Comparison of ENCODE assay signal across 1 cellular context in genomic region chr3:171901615-171902312, GRCh38.
TF ChIP-seq lines count a peak whose summit lies in the region.

No MANE protein-coding gene starts in this region.

TF ChIP-seq in HepG2, 621 proteins besides CTCF, POLR2A, EP300 and RAD21 (continued from another document):
- TF ChIP-seq, protein P1, sequence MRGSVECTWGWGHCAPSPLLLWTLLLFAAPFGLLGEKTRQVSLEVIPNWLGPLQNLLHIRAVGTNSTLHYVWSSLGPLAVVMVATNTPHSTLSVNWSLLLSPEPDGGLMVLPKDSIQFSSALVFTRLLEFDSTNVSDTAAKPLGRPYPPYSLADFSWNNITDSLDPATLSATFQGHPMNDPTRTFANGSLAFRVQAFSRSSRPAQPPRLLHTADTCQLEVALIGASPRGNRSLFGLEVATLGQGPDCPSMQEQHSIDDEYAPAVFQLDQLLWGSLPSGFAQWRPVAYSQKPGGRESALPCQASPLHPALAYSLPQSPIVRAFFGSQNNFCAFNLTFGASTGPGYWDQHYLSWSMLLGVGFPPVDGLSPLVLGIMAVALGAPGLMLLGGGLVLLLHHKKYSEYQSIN (CRISPR knock-in tag; IDR thresholded peaks at IDR 0.05; ENCODE audit: borderline replicate concordance), result no peak
- 0 out of 2 replicates have a peak, but pooled peaks have one; percentile 37 for TF ChIP-seq FOXC1 (CRISPR knock-in tag; IDR thresholded peaks at IDR 0.05; ENCODE audit: borderline replicate concordance)
- no peak for TF ChIP-seq ZBTB38 (CRISPR knock-in tag; IDR thresholded peaks at IDR 0.05)
- TF ChIP-seq, protein P2, sequence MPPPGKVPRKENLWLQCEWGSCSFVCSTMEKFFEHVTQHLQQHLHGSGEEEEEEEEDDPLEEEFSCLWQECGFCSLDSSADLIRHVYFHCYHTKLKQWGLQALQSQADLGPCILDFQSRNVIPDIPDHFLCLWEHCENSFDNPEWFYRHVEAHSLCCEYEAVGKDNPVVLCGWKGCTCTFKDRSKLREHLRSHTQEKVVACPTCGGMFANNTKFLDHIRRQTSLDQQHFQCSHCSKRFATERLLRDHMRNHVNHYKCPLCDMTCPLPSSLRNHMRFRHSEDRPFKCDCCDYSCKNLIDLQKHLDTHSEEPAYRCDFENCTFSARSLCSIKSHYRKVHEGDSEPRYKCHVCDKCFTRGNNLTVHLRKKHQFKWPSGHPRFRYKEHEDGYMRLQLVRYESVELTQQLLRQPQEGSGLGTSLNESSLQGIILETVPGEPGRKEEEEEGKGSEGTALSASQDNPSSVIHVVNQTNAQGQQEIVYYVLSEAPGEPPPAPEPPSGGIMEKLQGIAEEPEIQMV (CRISPR knock-in tag; IDR thresholded peaks at IDR 0.05; ENCODE audit: low read depth), result no peak
- TF ChIP-seq ZNF644 (CRISPR knock-in tag; IDR thresholded peaks at IDR 0.05; ENCODE audit: low read depth), result no peak
- no peak for TF ChIP-seq ZNF382 (CRISPR knock-in tag; IDR thresholded peaks at IDR 0.05; ENCODE audit: borderline replicate concordance)
- 0 out of 2 replicates have a peak, but pooled peaks have one; percentile 28 for TF ChIP-seq SAP130 (CRISPR knock-in tag; IDR thresholded peaks at IDR 0.05; ENCODE audit: low read depth)
- TF ChIP-seq ZNF572 (CRISPR knock-in tag; IDR thresholded peaks at IDR 0.05), result no peak
- TF ChIP-seq ZNF720 (CRISPR knock-in tag; IDR thresholded peaks at IDR 0.05), result no peak
- 0 out of 4 replicates have a peak, but pooled peaks of 1 of the 2 experiments have one; percentile 37 for TF ChIP-seq KLF16 (CRISPR knock-in tag; IDR thresholded peaks at IDR 0.05)
- TF ChIP-seq FOXO1 (CRISPR knock-in tag; IDR thresholded peaks at IDR 0.05), result no peak; the same call in 1 of the 2 replicates
- no peak for TF ChIP-seq ZNF792 (CRISPR knock-in tag; IDR thresholded peaks at IDR 0.05)
- TF ChIP-seq ZC3H13 (CRISPR knock-in tag; IDR thresholded peaks at IDR 0.05), result no peak
- TF ChIP-seq FOXA3 (CRISPR knock-in tag; IDR thresholded peaks at IDR 0.05), result peak; percentile 88
- TF ChIP-seq TARDBP (CRISPR knock-in tag; IDR thresholded peaks at IDR 0.05), result no peak
- TF ChIP-seq ZNF547 (CRISPR knock-in tag; IDR thresholded peaks at IDR 0.05), result no peak
- TF ChIP-seq, protein P3, sequence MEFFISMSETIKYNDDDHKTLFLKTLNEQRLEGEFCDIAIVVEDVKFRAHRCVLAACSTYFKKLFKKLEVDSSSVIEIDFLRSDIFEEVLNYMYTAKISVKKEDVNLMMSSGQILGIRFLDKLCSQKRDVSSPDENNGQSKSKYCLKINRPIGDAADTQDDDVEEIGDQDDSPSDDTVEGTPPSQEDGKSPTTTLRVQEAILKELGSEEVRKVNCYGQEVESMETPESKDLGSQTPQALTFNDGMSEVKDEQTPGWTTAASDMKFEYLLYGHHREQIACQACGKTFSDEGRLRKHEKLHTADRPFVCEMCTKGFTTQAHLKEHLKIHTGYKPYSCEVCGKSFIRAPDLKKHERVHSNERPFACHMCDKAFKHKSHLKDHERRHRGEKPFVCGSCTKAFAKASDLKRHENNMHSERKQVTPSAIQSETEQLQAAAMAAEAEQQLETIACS (CRISPR knock-in tag; IDR thresholded peaks at IDR 0.05), result no peak
- no peak for TF ChIP-seq NRL (CRISPR knock-in tag; IDR thresholded peaks at IDR 0.05; ENCODE audit: borderline replicate concordance)
- peak; percentile 84; the same call in 1 of the 2 replicates for TF ChIP-seq HMG20A (CRISPR knock-in tag; IDR thresholded peaks at IDR 0.05; ENCODE audit: borderline replicate concordance)
- TF ChIP-seq ERF (CRISPR knock-in tag; IDR thresholded peaks at IDR 0.05), result peak; percentile 25; the same call in 1 of the 2 replicates
- TF ChIP-seq, protein P4, sequence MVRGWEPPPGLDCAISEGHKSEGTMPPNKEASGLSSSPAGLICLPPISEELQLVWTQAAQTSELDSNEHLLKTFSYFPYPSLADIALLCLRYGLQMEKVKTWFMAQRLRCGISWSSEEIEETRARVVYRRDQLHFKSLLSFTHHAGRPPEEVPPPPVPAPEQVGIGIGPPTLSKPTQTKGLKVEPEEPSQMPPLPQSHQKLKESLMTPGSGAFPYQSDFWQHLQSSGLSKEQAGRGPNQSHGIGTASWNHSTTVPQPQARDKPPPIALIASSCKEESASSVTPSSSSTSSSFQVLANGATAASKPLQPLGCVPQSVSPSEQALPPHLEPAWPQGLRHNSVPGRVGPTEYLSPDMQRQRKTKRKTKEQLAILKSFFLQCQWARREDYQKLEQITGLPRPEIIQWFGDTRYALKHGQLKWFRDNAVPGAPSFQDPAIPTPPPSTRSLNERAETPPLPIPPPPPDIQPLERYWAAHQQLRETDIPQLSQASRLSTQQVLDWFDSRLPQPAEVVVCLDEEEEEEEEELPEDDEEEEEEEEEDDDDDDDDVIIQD (CRISPR knock-in tag; IDR thresholded peaks at IDR 0.05; ENCODE audit: low read depth), result peak; percentile 76
- no peak for TF ChIP-seq ZNF530 (CRISPR knock-in tag; IDR thresholded peaks at IDR 0.05; ENCODE audit: low read depth)
- no peak for TF ChIP-seq ZSCAN25 (CRISPR knock-in tag; IDR thresholded peaks at IDR 0.05)
- 0 out of 2 replicates have a peak, but pooled peaks have one; percentile 68 for TF ChIP-seq ZMYM2 (CRISPR knock-in tag; IDR thresholded peaks at IDR 0.05)
- TF ChIP-seq IKZF1 (IDR thresholded peaks at IDR 0.05), result no peak
- TF ChIP-seq SOX6 (IDR thresholded peaks at IDR 0.05), result no peak
- peak; percentile 59 for TF ChIP-seq SOX6 (CRISPR knock-in tag; IDR thresholded peaks at IDR 0.05)
- no peak for TF ChIP-seq BORCS8-MEF2B (CRISPR knock-in tag; IDR thresholded peaks at IDR 0.05)
- TF ChIP-seq, protein P5, sequence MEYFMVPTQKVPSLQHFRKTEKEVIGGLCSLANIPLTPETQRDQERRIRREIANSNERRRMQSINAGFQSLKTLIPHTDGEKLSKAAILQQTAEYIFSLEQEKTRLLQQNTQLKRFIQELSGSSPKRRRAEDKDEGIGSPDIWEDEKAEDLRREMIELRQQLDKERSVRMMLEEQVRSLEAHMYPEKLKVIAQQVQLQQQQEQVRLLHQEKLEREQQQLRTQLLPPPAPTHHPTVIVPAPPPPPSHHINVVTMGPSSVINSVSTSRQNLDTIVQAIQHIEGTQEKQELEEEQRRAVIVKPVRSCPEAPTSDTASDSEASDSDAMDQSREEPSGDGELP (IDR thresholded peaks at IDR 0.05; ENCODE audit: borderline replicate concordance, low read depth), result peak; percentile 32; the same call in 1 of the 2 replicates
- no peak for TF ChIP-seq ZBTB37 (CRISPR knock-in tag; IDR thresholded peaks at IDR 0.05)
- no peak for TF ChIP-seq ZNF225 (CRISPR knock-in tag; IDR thresholded peaks at IDR 0.05)
- TF ChIP-seq ZNF576 (CRISPR knock-in tag; IDR thresholded peaks at IDR 0.05), result no peak
